Comparison of ENCODE assay signal across 35 cellular contexts in genomic region chr19:52956917-52957316, GRCh38. TPM values are rescaled to one million over a fixed set of nuclear protein-coding genes. Genes with fewer than 3 reads are reported as not detected.
"Had no signal": no experiment of that assay in that cellular context is flagged by ENCODE, and none has a peak within 500 bp of the region (broad histone marks: within the 10 kb centered on the region; RNA-seq: fewer than 3 reads in every experiment).

No MANE protein-coding gene starts in this region.

- H3K79me2 ChIP-seq: parathyroid adenoma had no signal

- ATAC-seq: naive thymus-derived CD4-positive, alpha-beta T cell; natural killer cell; psoas muscle; right cardiac atrium; sciatic nerve; stimulated activated memory B cell treated with anti-CD40 and anti-IgM and Interleukin-4, amounts not matched to agents 10 μg/mL and 1 μg/mL and 100 μg/mL, for 72 hours; stimulated activated naive CD8-positive, alpha-beta T cell treated with anti-CD3 and anti-CD28 coated beads, Interleukin-15, amount 100 ng/mL, for 72 hours; stimulated activated naive CD8-positive, alpha-beta T cell treated with anti-CD3 and anti-CD28 coated beads, Interleukin-15, Interleukin-2, amounts not matched to agents 100 U/mL and 50 U/mL, for 24 hours; upper lobe of right lung had no signal

- H3K9me3 ChIP-seq: testis, upper lobe of right lung, uterus had no signal

- H3K36me3 ChIP-seq: ovary, uterus had no signal

- H3K4me2 ChIP-seq: smooth muscle cell had no signal

- H3K27me3 ChIP-seq: ovary, spleen, suprapubic skin, testis, tibial artery, transverse colon, upper lobe of right lung, uterus had no signal

- H3K9ac ChIP-seq: parathyroid adenoma had no signal

- H3K27ac ChIP-seq: ovary, parathyroid adenoma, psoas muscle, spleen, suprapubic skin, testis, tibial artery, transverse colon, upper lobe of right lung, uterus had no signal

- H3K27ac Mint-ChIP-seq: naive thymus-derived CD4-positive, alpha-beta T cell; natural killer cell; nephron; progenitor cell of endocrine pancreas; stimulated activated memory B cell treated with anti-CD40 and anti-IgM and Interleukin-4, amounts not matched to agents 10 μg/mL and 1 μg/mL and 100 μg/mL, for 72 hours; stimulated activated naive CD8-positive, alpha-beta T cell treated with anti-CD3 and anti-CD28 coated beads, Interleukin-15, amount 100 ng/mL, for 72 hours; type B pancreatic cell had no signal

- H3K4me3 Mint-ChIP-seq: naive thymus-derived CD4-positive, alpha-beta T cell; natural killer cell; nephron; stimulated activated memory B cell treated with anti-CD40 and anti-IgM and Interleukin-4, amounts not matched to agents 10 μg/mL and 1 μg/mL and 100 μg/mL, for 72 hours; stimulated activated naive CD8-positive, alpha-beta T cell treated with anti-CD3 and anti-CD28 coated beads, Interleukin-15, amount 100 ng/mL, for 72 hours; type B pancreatic cell had no signal

- H3K27me3 Mint-ChIP-seq: naive thymus-derived CD4-positive, alpha-beta T cell; progenitor cell of endocrine pancreas; stimulated activated memory B cell treated with anti-CD40 and anti-IgM and Interleukin-4, amounts not matched to agents 10 μg/mL and 1 μg/mL and 100 μg/mL, for 72 hours; stimulated activated naive CD8-positive, alpha-beta T cell treated with anti-CD3 and anti-CD28 coated beads, Interleukin-15, amount 100 ng/mL, for 72 hours; type B pancreatic cell had no signal

- DNase-seq: naive thymus-derived CD4-positive, alpha-beta T cell; natural killer cell; occipital lobe; ovary; posterior cingulate gyrus; psoas muscle; right cardiac atrium; spleen; stimulated activated CD4-positive, alpha-beta T cell treated with anti-CD3 and anti-CD28 coated beads, Interleukin-12 subunit alpha, Interleukin-12 subunit beta, amount 100 ng/mL, for 4 hours; stimulated activated CD4-positive, alpha-beta T cell treated with anti-CD3 and anti-CD28 coated beads, Interleukin-1b, Interleukin-23, amount 100 ng/mL, for 48 hours; stimulated activated CD4-positive, alpha-beta T cell treated with anti-CD3 and anti-CD28 coated beads, Interleukin-4, amount 100 ng/mL, for 1 hour; stimulated activated CD4-positive, alpha-beta T cell treated with anti-CD3 and anti-CD28 coated beads, Interleukin-4, amount 100 ng/mL, for 4 hours; stimulated activated CD8-positive, alpha-beta memory T cell treated with anti-CD3 and anti-CD28 coated beads, Interleukin-4, amount 100 ng/mL, for 48 hours; stimulated activated naive CD4-positive, alpha-beta T cell; stimulated activated naive CD8-positive, alpha-beta T cell treated with anti-CD3 and anti-CD28 coated beads, Interleukin-15, amount 100 ng/mL, for 72 hours; stimulated activated naive CD8-positive, alpha-beta T cell treated with anti-CD3 and anti-CD28 coated beads, Interleukin-15, Interleukin-2, amounts not matched to agents 100 U/mL and 50 U/mL, for 24 hours; substantia nigra; testis; tibial artery; transverse colon; upper lobe of right lung; uterus had no signal

- H3K4me1 ChIP-seq: parathyroid adenoma, uterus had no signal

- H2AFZ ChIP-seq: parathyroid adenoma had no signal

- H3K4me3 ChIP-seq: ovary, psoas muscle, skin epidermis, smooth muscle cell, spleen, suprapubic skin, testis, tibial artery, transverse colon, upper lobe of right lung, uterus had no signal

RNA-seq across cellular contexts. Expression of gene ERVV-1, which starts 56.8 kb away (rescaled TPM):
- total RNA-seq: naive thymus-derived CD4-positive, alpha-beta T cell; natural killer cell; occipital lobe; osteoblast; ovary; progenitor cell of endocrine pancreas; psoas muscle; renal cortical epithelial cell; right cardiac atrium; sciatic nerve; spleen; suprapubic skin; transverse colon; upper lobe of right lung; urinary bladder; uterus had no signal
- polyA plus RNA-seq: naive thymus-derived CD4-positive, alpha-beta T cell; neural cell; ovary; right cardiac atrium; spleen had no signal
